In the genomic region with DNA sequence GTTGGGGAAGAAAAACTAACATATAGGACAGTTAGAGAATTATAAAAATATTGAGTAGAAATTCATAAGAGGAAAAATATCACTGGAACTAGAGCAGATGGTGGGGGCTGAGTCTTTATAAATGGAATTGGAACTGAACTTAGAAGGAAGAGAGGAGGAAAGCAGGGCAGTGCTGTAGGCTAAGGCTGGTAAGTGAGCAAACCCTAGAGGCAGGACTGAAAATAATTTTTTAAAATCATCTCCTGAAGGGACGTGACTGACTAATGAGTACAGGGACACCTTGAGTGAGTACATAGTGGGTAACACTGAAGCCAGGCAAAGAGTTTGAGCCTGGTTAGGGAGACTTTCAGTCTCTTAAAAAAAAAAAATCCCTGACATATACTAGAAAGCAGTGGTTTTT, we compare ENCODE assay signal across 9 cellular contexts.
DNase-seq lines count a peak whose midpoint lies in the region; ATAC-seq, FAIRE-seq and TF ChIP-seq lines count a peak whose summit lies in the region.
"Had no signal": no experiment of that assay in that cellular context is flagged by ENCODE, and none has a peak within 500 bp of the region (broad histone marks: within the 10 kb centered on the region; RNA-seq: fewer than 3 reads in every experiment).

No MANE protein-coding gene starts in this region.

- TF ChIP-seq EP300 in A549 (IDR thresholded peaks at IDR 0.05) = no peak

- no peaks in the 10 kb centered on the region for H3K9me2 ChIP-seq in Loucy (replicated peaks; ENCODE audit: low read depth, low read length)

- no peak overlapping the region for H3K27ac ChIP-seq in A549
- H3K27ac ChIP-seq in CD4-positive, alpha-beta memory T cell (ENCODE audit: low read depth, low read length) = no peak overlapping the region

- H3K27me3 ChIP-seq in Loucy (ENCODE audit: insufficient read depth, low read length, poor library complexity, severe bottlenecking) = no peaks in the 10 kb centered on the region
- H3K27me3 ChIP-seq in CD4-positive, alpha-beta memory T cell (ENCODE audit: insufficient read depth, low read length) = no peaks in the 10 kb centered on the region

- peaks cover 8% of the 10 kb centered on the region for H3F3A ChIP-seq in Loucy (ENCODE audit: low read depth)

- H3K27me3 Mint-ChIP-seq in endothelial cell (ENCODE audit: unreplicated experiment) = no peaks in the 10 kb centered on the region
- no peaks in the 10 kb centered on the region for H3K27me3 Mint-ChIP-seq in CD4-positive, alpha-beta memory T cell

- ATAC-seq in A549 (peak; percentile 85 to 97), GM18868 (IDR thresholded peaks at IDR 0.05; ENCODE audit: unreplicated experiment) (peak; percentile 83)

- H3K4me3 ChIP-seq in A549 (no peak overlapping the region), Loucy (ENCODE audit: low read length, poor library complexity, severe bottlenecking) (no peak overlapping the region)
- H3K4me3 ChIP-seq in CD4-positive, alpha-beta memory T cell (ENCODE audit: low read length in 2 of 2) = no peak overlapping the region
- H3K4me3 ChIP-seq: lung had no signal

- intact Hi-C loops in CD4-positive, alpha-beta memory T cell (cut with micrococcal nuclease) = no loop called here

- peak overlapping the region; percentile 85 for H3K27ac Mint-ChIP-seq in endothelial cell (ENCODE audit: unreplicated experiment)
- H3K27ac Mint-ChIP-seq in CD4-positive, alpha-beta memory T cell = peak overlapping the region in 1 of 7 donors; percentile 13

- peaks cover 22% of the 10 kb centered on the region for H3K4me1 Mint-ChIP-seq in endothelial cell (ENCODE audit: unreplicated experiment)
- H3K4me1 Mint-ChIP-seq in CD4-positive, alpha-beta memory T cell = peaks cover 2 to 10% (median 8%) of the 10 kb centered on the region in 4 donors

- peaks cover 16% of the 10 kb centered on the region; the same call in 1 of the 2 replicates for H3K36me3 ChIP-seq in Loucy (ENCODE audit: insufficient read depth, low read length)
- no peaks in the 10 kb centered on the region for H3K36me3 ChIP-seq in CD4-positive, alpha-beta memory T cell (ENCODE audit: insufficient read depth, low read length)

- H3K4me3 Mint-ChIP-seq in endothelial cell (ENCODE audit: unreplicated experiment) = peak overlapping the region; percentile 38
- no peak overlapping the region for H3K4me3 Mint-ChIP-seq in CD4-positive, alpha-beta memory T cell

- no peak for FAIRE-seq in A549 (lab: Jason Lieb, UNC)

- WGBS in A549 (ENCODE audit: missing lambda C conversion rate) = 79% methylated on average over 1 of the region's 1 CpG

- H3K9me3 Mint-ChIP-seq in endothelial cell (ENCODE audit: unreplicated experiment) = no peaks in the 10 kb centered on the region
- H3K9me3 Mint-ChIP-seq in CD4-positive, alpha-beta memory T cell = no peaks in the 10 kb centered on the region

- TF ChIP-seq POLR2A in A549 (IDR thresholded peaks at IDR 0.05; ENCODE audit: low read length) = no peak

- POLR2A ChIA-PET in A549 (lab: Yijun Ruan, JAX) = no interaction called here
- POLR2A ChIA-PET in CD4-positive, alpha-beta memory T cell (lab: Charles Lee; ENCODE audit: partially characterized antibody) = no interaction called here

- peaks cover 44% of the 10 kb centered on the region for H4K20me1 ChIP-seq in Loucy (ENCODE audit: insufficient read depth, low read length, poor library complexity, severe bottlenecking)

- peaks cover 98% of the 10 kb centered on the region for H3K79me2 ChIP-seq in Loucy (ENCODE audit: insufficient read depth, low read length)

- peak overlapping the region; percentile 24 for H3K9ac ChIP-seq in Loucy (ENCODE audit: low read depth, low read length, poor library complexity, severe bottlenecking)

- no peak overlapping the region for H2AFZ ChIP-seq in Loucy (ENCODE audit: low read length)

- H3K4me2 ChIP-seq in A549 (no peak overlapping the region), Loucy (ENCODE audit: low read depth, low read length, poor library complexity, severe bottlenecking) (peak overlapping the region; percentile 72)

- CTCF ChIA-PET in A549 (lab: Yijun Ruan, JAX) = interaction anchor here (0.8 to 1.2 kb wide), 2 partner anchors 9 to 207 kb away, joined by 3 read pairs; no protein-coding TSS in a partner anchor
- CTCF ChIA-PET in CD4-positive, alpha-beta memory T cell (lab: Charles Lee; ENCODE audit: partially characterized antibody) = no interaction called here

- TF ChIP-seq RAD21 in A549 (conservative IDR thresholded peaks at IDR 0.05 in 1 of 2, IDR thresholded peaks at IDR 0.05 in 1 of 2) = peak; percentile 45 to 49; a peak in 3 of 5 replicates

- H3K4me1 ChIP-seq in A549 (peaks cover 6% of the 10 kb centered on the region; the same call in 2 of the 3 replicates), Loucy (ENCODE audit: insufficient read depth, low read length, poor library complexity, severe bottlenecking) (peaks cover 55% of the 10 kb centered on the region)
- H3K4me1 ChIP-seq in CD4-positive, alpha-beta memory T cell (ENCODE audit: insufficient read depth, low read length) = no peaks in the 10 kb centered on the region

- DNase-seq in A549 (ENCODE audit: low read depth in 1 of 2, low spot score in 1 of 2) (peak in 1 of 2 experiments; percentile 18), endothelial cell (ENCODE audit: low spot score) (no peak), NCI-H510A treated with DMSO at 0.1 percent for 48 hours (lab: John Stamatoyannopoulos, UW) (no peak), GM19238 (ENCODE audit: insufficient read length, low spot score) (no peak), NCI-H2196 treated with DMSO at 0.1 percent for 48 hours (lab: John Stamatoyannopoulos, UW; ENCODE audit: unreplicated experiment) (no peak)
- DNase-seq in CD4-positive, alpha-beta memory T cell = no peak

- TF ChIP-seq CTCF in A549 (IDR thresholded peaks at IDR 0.05) (peak; percentile 17; the same call in 2 of the 3 replicates), Loucy (conservative IDR thresholded peaks at IDR 0.05; ENCODE audit: low read length) (peak; percentile 59), endothelial cell (IDR thresholded peaks at IDR 0.05; ENCODE audit: unreplicated experiment) (no peak)

- H3K36me3 Mint-ChIP-seq in endothelial cell (ENCODE audit: low read depth, unreplicated experiment) = peaks cover 3% of the 10 kb centered on the region
- peaks cover 3 to 5% of the 10 kb centered on the region in 2 donors for H3K36me3 Mint-ChIP-seq in CD4-positive, alpha-beta memory T cell

- H3K9me3 ChIP-seq in A549 = no peaks in the 10 kb centered on the region
- H3K9me3 ChIP-seq in Loucy (ENCODE audit: insufficient read depth, low read depth, low read length) = no peaks in the 10 kb centered on the region
- H3K9me3 ChIP-seq in CD4-positive, alpha-beta memory T cell (ENCODE audit: control insufficient read depth in 1 of 2, low read length in 2 of 2) = no peaks in the 10 kb centered on the region

TF ChIP-seq in A549, 52 proteins besides CTCF, POLR2A, EP300 and RAD21 (continues in another document):
- TF ChIP-seq NPAS2 (CRISPR knock-in tag; IDR thresholded peaks at IDR 0.05; ENCODE audit: borderline replicate concordance) = no peak
- no peak for TF ChIP-seq KDM1A (IDR thresholded peaks at IDR 0.05; ENCODE audit: low read depth)
- no peak for TF ChIP-seq RARB (CRISPR knock-in tag; IDR thresholded peaks at IDR 0.05)
- no peak for TF ChIP-seq HOXB5 (CRISPR knock-in tag; IDR thresholded peaks at IDR 0.05)
- no peak for TF ChIP-seq NFE2L2 (conservative IDR thresholded peaks at IDR 0.05; ENCODE audit: low read length)
- TF ChIP-seq, protein P1, sequence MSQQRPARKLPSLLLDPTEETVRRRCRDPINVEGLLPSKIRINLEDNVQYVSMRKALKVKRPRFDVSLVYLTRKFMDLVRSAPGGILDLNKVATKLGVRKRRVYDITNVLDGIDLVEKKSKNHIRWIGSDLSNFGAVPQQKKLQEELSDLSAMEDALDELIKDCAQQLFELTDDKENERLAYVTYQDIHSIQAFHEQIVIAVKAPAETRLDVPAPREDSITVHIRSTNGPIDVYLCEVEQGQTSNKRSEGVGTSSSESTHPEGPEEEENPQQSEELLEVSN (IDR thresholded peaks at IDR 0.05; ENCODE audit: borderline replicate concordance, low read depth) = no peak
- TF ChIP-seq RNF2 (IDR thresholded peaks at IDR 0.05; ENCODE audit: borderline replicate concordance, low read depth) = no peak
- no peak for TF ChIP-seq CHD2 (IDR thresholded peaks at IDR 0.05; ENCODE audit: low read length, partially characterized antibody)
- TF ChIP-seq GATA3 (IDR thresholded peaks at IDR 0.05; ENCODE audit: borderline replicate concordance) = no peak
- TF ChIP-seq RCOR1 (IDR thresholded peaks at IDR 0.05; ENCODE audit: low read depth, low read length) = no peak
- TF ChIP-seq TFCP2L1 (CRISPR knock-in tag; IDR thresholded peaks at IDR 0.05) = no peak
- TF ChIP-seq ZFP36 (IDR thresholded peaks at IDR 0.05; ENCODE audit: borderline replicate concordance, partially characterized antibody) = no peak
- no peak for TF ChIP-seq JUNB (IDR thresholded peaks at IDR 0.05)
- TF ChIP-seq HEYL (CRISPR knock-in tag; IDR thresholded peaks at IDR 0.05) = no peak
- TF ChIP-seq, protein P2, sequence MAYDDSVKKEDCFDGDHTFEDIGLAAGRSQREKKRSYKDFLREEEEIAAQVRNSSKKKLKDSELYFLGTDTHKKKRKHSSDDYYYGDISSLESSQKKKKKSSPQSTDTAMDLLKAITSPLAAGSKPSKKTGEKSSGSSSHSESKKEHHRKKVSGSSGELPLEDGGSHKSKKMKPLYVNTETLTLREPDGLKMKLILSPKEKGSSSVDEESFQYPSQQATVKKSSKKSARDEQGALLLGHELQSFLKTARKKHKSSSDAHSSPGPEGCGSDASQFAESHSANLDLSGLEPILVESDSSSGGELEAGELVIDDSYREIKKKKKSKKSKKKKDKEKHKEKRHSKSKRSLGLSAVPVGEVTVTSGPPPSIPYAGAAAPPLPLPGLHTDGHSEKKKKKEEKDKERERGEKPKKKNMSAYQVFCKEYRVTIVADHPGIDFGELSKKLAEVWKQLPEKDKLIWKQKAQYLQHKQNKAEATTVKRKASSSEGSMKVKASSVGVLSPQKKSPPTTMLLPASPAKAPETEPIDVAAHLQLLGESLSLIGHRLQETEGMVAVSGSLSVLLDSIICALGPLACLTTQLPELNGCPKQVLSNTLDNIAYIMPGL (CRISPR knock-in tag; IDR thresholded peaks at IDR 0.05; ENCODE audit: borderline replicate concordance) = no peak
- TF ChIP-seq NR3C1 (IDR thresholded peaks at IDR 0.05) = no peak
- TF ChIP-seq HOXA7 (CRISPR knock-in tag; IDR thresholded peaks at IDR 0.05) = no peak
- no peak for TF ChIP-seq FOXS1 (CRISPR knock-in tag; IDR thresholded peaks at IDR 0.05)
- TF ChIP-seq, protein P3, sequence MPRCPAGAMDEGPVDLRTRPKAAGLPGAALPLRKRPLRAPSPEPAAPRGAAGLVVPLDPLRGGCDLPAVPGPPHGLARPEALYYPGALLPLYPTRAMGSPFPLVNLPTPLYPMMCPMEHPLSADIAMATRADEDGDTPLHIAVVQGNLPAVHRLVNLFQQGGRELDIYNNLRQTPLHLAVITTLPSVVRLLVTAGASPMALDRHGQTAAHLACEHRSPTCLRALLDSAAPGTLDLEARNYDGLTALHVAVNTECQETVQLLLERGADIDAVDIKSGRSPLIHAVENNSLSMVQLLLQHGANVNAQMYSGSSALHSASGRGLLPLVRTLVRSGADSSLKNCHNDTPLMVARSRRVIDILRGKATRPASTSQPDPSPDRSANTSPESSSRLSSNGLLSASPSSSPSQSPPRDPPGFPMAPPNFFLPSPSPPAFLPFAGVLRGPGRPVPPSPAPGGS (IDR thresholded peaks at IDR 0.05) = no peak
